Comparison of ENCODE assay signal across 21 cellular contexts in genomic region chr1:31515061-31515775, GRCh38.
DNase-seq lines count a peak whose midpoint lies in the region; ATAC-seq, FAIRE-seq and TF ChIP-seq lines count a peak whose summit lies in the region.
"Had no signal": no experiment of that assay in that cellular context is flagged by ENCODE, and none has a peak within 500 bp of the region (broad histone marks: within the 10 kb centered on the region; RNA-seq: fewer than 3 reads in every experiment).

No MANE protein-coding gene starts in this region.

- H3K27me3 ChIP-seq in GM23338 (ENCODE audit: insufficient read depth) (no peaks in the 10 kb centered on the region), K562 (ENCODE audit: control insufficient read depth in 2 of 2, insufficient read depth in 2 of 2, low read length in 2 of 2) (peaks cover 25 to 45% of the 10 kb centered on the region in 2 experiments), HepG2 (ENCODE audit: control insufficient read depth in 1 of 2, insufficient read depth in 2 of 2, low read length in 2 of 2) (no peaks in the 10 kb centered on the region), parathyroid adenoma (ENCODE audit: control insufficient read depth, insufficient read depth, low read length) (no peaks in the 10 kb centered on the region)
- H3K27me3 ChIP-seq: BLaER1 had no signal

- 10% methylated on average over 7 of the region's 7 CpGs for WGBS in K562 (ENCODE audit: insufficient coverage, low coverage, missing lambda C conversion rate)
- WGBS in HepG2 (ENCODE audit: low lambda C conversion rate): 83% methylated on average over 7 of the region's 7 CpGs

- H3K4me3 ChIP-seq in GM23338 (no peak overlapping the region), K562 (no peak overlapping the region), HepG2 (replicated peaks in 1 of 3; ENCODE audit: insufficient read depth in 1 of 3, low read depth in 2 of 3, low read length in 3 of 3) (no peak overlapping the region), parathyroid adenoma (ENCODE audit: low read depth, low read length) (no peak overlapping the region)
- H3K4me3 ChIP-seq: BLaER1, GM23248, PC-9, SJCRH30 had no signal

- H2AFZ ChIP-seq in GM23338: 0 out of 2 replicates have a peak overlapping the region, but pooled peaks have one; percentile 6
- no peak overlapping the region for H2AFZ ChIP-seq in K562 (ENCODE audit: low read depth, low read length)
- H2AFZ ChIP-seq in HepG2 (ENCODE audit: low read length): no peak overlapping the region
- H2AFZ ChIP-seq in parathyroid adenoma: peak overlapping the region; percentile 68
- H2AFZ ChIP-seq: GM23248, PC-9 had no signal

- no peaks in the 10 kb centered on the region for H3K9me3 ChIP-seq in K562 (replicated peaks; ENCODE audit: control insufficient read depth, insufficient read depth, low read depth, low read length)
- no peaks in the 10 kb centered on the region for H3K9me3 ChIP-seq in HepG2 (ENCODE audit: low read length)
- H3K9me3 ChIP-seq in parathyroid adenoma (ENCODE audit: control insufficient read depth, low read length): no peaks in the 10 kb centered on the region
- H3K9me3 ChIP-seq: SJCRH30 had no signal

- no peak for FAIRE-seq in K562 (lab: Jason Lieb, UNC)
- no peak for FAIRE-seq in HepG2 (lab: Jason Lieb, UNC)
- FAIRE-seq: GM12891, GM19239 had no signal

- no peak overlapping the region for H3K27ac ChIP-seq in GM23338 (ENCODE audit: low read depth)
- H3K27ac ChIP-seq in K562 (ENCODE audit: extremely low read depth, low read depth, low read length): no peak overlapping the region
- H3K27ac ChIP-seq in HepG2 (ENCODE audit: extremely low read length, insufficient read depth, low read length): no peak overlapping the region
- H3K27ac ChIP-seq in parathyroid adenoma: peak overlapping the region; percentile 32
- H3K27ac ChIP-seq: BLaER1, GM23248, PC-9, SJCRH30 had no signal

- H3K4me2 ChIP-seq in GM23338 (no peak overlapping the region), K562 (ENCODE audit: insufficient read depth, low read length) (no peak overlapping the region; the same call in 1 of the 2 replicates), HepG2 (ENCODE audit: low read depth, low read length) (no peak overlapping the region), parathyroid adenoma (ENCODE audit: low read length) (no peak overlapping the region)
- H3K4me2 ChIP-seq: BLaER1, PC-9 had no signal

- H3K9me3 Mint-ChIP-seq in GM23338: peaks cover 9% of the 10 kb centered on the region
- H3K9me3 Mint-ChIP-seq: CD8-positive, alpha-beta T cell had no signal

- intact Hi-C loops in K562 (cut with micrococcal nuclease): no loop called here
- intact Hi-C loops in HepG2 (cut with micrococcal nuclease; ENCODE audit: unreplicated experiment): no loop called here

- no peaks in the 10 kb centered on the region for H3K36me3 ChIP-seq in GM23338 (ENCODE audit: insufficient read depth)
- no peaks in the 10 kb centered on the region for H3K36me3 ChIP-seq in K562 (ENCODE audit: control insufficient read depth, insufficient read depth, low read length)
- no peaks in the 10 kb centered on the region for H3K36me3 ChIP-seq in HepG2 (replicated peaks in 1 of 2; ENCODE audit: control insufficient read depth in 1 of 2, insufficient read depth in 2 of 2, low read length in 2 of 2)
- H3K36me3 ChIP-seq in parathyroid adenoma (ENCODE audit: control insufficient read depth, insufficient read depth, low read length): no peaks in the 10 kb centered on the region
- H3K36me3 ChIP-seq: SJCRH30 had no signal

- H4K20me1 ChIP-seq in GM23338 (replicated peaks; ENCODE audit: insufficient read depth) (no peaks in the 10 kb centered on the region), K562 (replicated peaks; ENCODE audit: control insufficient read depth, insufficient read depth, low read length) (no peaks in the 10 kb centered on the region; the same call in 1 of the 2 replicates), HepG2 (ENCODE audit: insufficient read depth, low read length) (no peaks in the 10 kb centered on the region)

- H3K36me3 Mint-ChIP-seq in GM23338 (ENCODE audit: low read depth): no peaks in the 10 kb centered on the region; the same call in 1 of the 3 replicates
- H3K36me3 Mint-ChIP-seq: CD8-positive, alpha-beta T cell had no signal

- H3K9ac ChIP-seq in K562 (ENCODE audit: insufficient read depth in 1 of 2, low read depth in 2 of 2, low read length in 2 of 2) (no peak overlapping the region), HepG2 (ENCODE audit: insufficient read depth, low read depth, low read length) (no peak overlapping the region), parathyroid adenoma (no peak overlapping the region)
- H3K9ac ChIP-seq: BLaER1, GM23248 had no signal

- BruUV-seq in K562 (replicated peaks; lab: Mats Ljungman, UMichigan) (no TSS peak), HepG2 (replicated peaks; lab: Mats Ljungman, UMichigan) (no TSS peak)

- no peak for TF ChIP-seq RAD21 in K562 (CRISPR knock-in tag; conservative IDR thresholded peaks at IDR 0.05 in 1 of 2, IDR thresholded peaks at IDR 0.05 in 1 of 2)
- no peak for TF ChIP-seq RAD21 in HepG2 (CRISPR knock-in tag; IDR thresholded peaks at IDR 0.05)

- CTCF ChIA-PET in K562 (lab: Yijun Ruan, JAX; ENCODE audit: low intra/inter-chr PET ratio): interaction anchor here (0.8 kb wide), 1 partner anchor 33 kb away, joined by 3 read pairs; no protein-coding TSS in a partner anchor
- CTCF ChIA-PET in HepG2 (lab: Yijun Ruan, JAX; ENCODE audit: low intra/inter-chr PET ratio, low total read pairs): no interaction called here

- peaks cover 5% of the 10 kb centered on the region for H3K27me3 Mint-ChIP-seq in GM23338 (ENCODE audit: insufficient read depth, low read depth, poor library complexity)

- in situ Hi-C loops in K562 (cut with MboI) (no loop called here), HepG2 (cut with HindIII; ENCODE audit: extremely low pct_ligation_motif_present, low pct_unique_long_range_greater_than_20kb) (no loop called here)

- no peaks in the 10 kb centered on the region for H3K9me1 ChIP-seq in K562 (ENCODE audit: control insufficient read depth, insufficient read depth, low read length)

- H3F3A ChIP-seq in GM23338 (replicated peaks; ENCODE audit: low read depth): no peaks in the 10 kb centered on the region

- POLR2A ChIA-PET in K562 (lab: Yijun Ruan, JAX): interaction anchor here (0.5 to 0.6 kb wide), 2 partner anchors 9 to 120 kb away, joined by 3 read pairs; no protein-coding TSS in a partner anchor
- POLR2A ChIA-PET in HepG2 (lab: Yijun Ruan, JAX): no interaction called here

- DNase-seq in GM23338 (ENCODE audit: low spot score) (no peak), K562 (ENCODE audit: extremely low read depth in 1 of 4, low spot score in 3 of 4) (no peak), HepG2 (ENCODE audit: low spot score) (no peak), hippocampal formation (lab: John Stamatoyannopoulos, UW) (no peak), NCI-H774 (lab: John Stamatoyannopoulos, UW) (no peak)
- DNase-seq: DMS53, GM23248, NCI-H1048, NCI-H1436, NCI-H1930, NCI-H226, NCI-H524 treated with DMSO at 0.1 percent for 48 hours, PC-9, SJCRH30 had no signal

- no peak overlapping the region for H3K4me3 Mint-ChIP-seq in GM23338
- H3K4me3 Mint-ChIP-seq: CD8-positive, alpha-beta T cell had no signal

- H3K4me1 Mint-ChIP-seq in GM23338: peaks cover 7% of the 10 kb centered on the region

- peak overlapping the region; percentile 33; the same call in 1 of the 2 replicates for H3K27ac Mint-ChIP-seq in GM23338
- H3K27ac Mint-ChIP-seq: CD8-positive, alpha-beta T cell had no signal

- H3K79me2 ChIP-seq in GM23338 (replicated peaks; ENCODE audit: insufficient read depth): no peaks in the 10 kb centered on the region
- H3K79me2 ChIP-seq in K562 (ENCODE audit: control insufficient read depth, insufficient read depth, low read length): no peaks in the 10 kb centered on the region
- no peaks in the 10 kb centered on the region for H3K79me2 ChIP-seq in HepG2 (ENCODE audit: insufficient read depth, low read length)
- H3K79me2 ChIP-seq in parathyroid adenoma: no peaks in the 10 kb centered on the region

- TF ChIP-seq EP300 in K562 (IDR thresholded peaks at IDR 0.05; ENCODE audit: low read length) (no peak), HepG2 (IDR thresholded peaks at IDR 0.05; ENCODE audit: low read depth in 2 of 2, low read length in 2 of 2) (no peak), HepG2 (CRISPR knock-in tag; IDR thresholded peaks at IDR 0.05; ENCODE audit: borderline replicate concordance) (no peak)

- TF ChIP-seq CTCF in GM23338 (conservative IDR thresholded peaks at IDR 0.05; ENCODE audit: low read depth in 2 of 2) (no peak), K562 (IDR thresholded peaks at IDR 0.05 in 2 of 3, conservative IDR thresholded peaks at IDR 0.05 in 1 of 3; ENCODE audit: insufficient read depth in 2 of 3, low read depth in 1 of 3, low read length in 3 of 3) (no peak), HepG2 (CRISPR knock-in tag; IDR thresholded peaks at IDR 0.05) (no peak), parathyroid adenoma (IDR thresholded peaks at IDR 0.05) (no peak)

- TF ChIP-seq POLR2A in K562 (conservative IDR thresholded peaks at IDR 0.05): no peak
- no peak for TF ChIP-seq POLR2A in HepG2 (IDR thresholded peaks at IDR 0.05; ENCODE audit: insufficient read depth in 1 of 2, low read depth in 2 of 2, low read length in 2 of 2)

- no peak for ATAC-seq in GM23338
- ATAC-seq in K562: no peak
- ATAC-seq in HepG2: no peak
- ATAC-seq in HG02938 (IDR thresholded peaks at IDR 0.05; ENCODE audit: unreplicated experiment): no peak
- ATAC-seq: CD8-positive, alpha-beta T cell; HCT116 had no signal

- 0 out of 2 replicates have a peak, but pooled peaks cover 7% of the 10 kb centered on the region for H3K9me2 ChIP-seq in GM23338 (ENCODE audit: insufficient read depth)

- H3K4me1 ChIP-seq in GM23338 (ENCODE audit: insufficient read depth): no peaks in the 10 kb centered on the region
- H3K4me1 ChIP-seq in K562 (replicated peaks in 1 of 2; ENCODE audit: control insufficient read depth in 2 of 2, insufficient read depth in 2 of 2, low read length in 2 of 2): peaks cover 0 to 3% of the 10 kb centered on the region in 2 experiments; a peak in 1 of 5 replicates
- peaks cover 67% of the 10 kb centered on the region for H3K4me1 ChIP-seq in HepG2 (ENCODE audit: insufficient read depth, low read length)
- H3K4me1 ChIP-seq in parathyroid adenoma: peaks cover 10% of the 10 kb centered on the region
- H3K4me1 ChIP-seq: SJCRH30 had no signal

TF ChIP-seq in GM23338, 12 proteins besides CTCF, POLR2A, EP300 and RAD21 (continues in another document):
- TF ChIP-seq ZNF331 (CRISPR knock-in tag; IDR thresholded peaks at IDR 0.05; ENCODE audit: low read depth) (no peak), POLR2AphosphoS5 (IDR thresholded peaks at IDR 0.05; ENCODE audit: low read depth) (no peak), EZH2phosphoT487 (IDR thresholded peaks at IDR 0.05; ENCODE audit: unreplicated experiment) (no peak)

TF ChIP-seq in K562, 482 proteins besides CTCF, POLR2A, EP300 and RAD21 (continues in another document):
- TF ChIP-seq TFAM (CRISPR knock-in tag; conservative IDR thresholded peaks at IDR 0.05) (no peak), TRIM24 (IDR thresholded peaks at IDR 0.05) (peak; percentile 66 to 68; a peak in 2 of 4 replicates), HDAC3 (IDR thresholded peaks at IDR 0.05; ENCODE audit: borderline replicate concordance, partially characterized antibody) (no peak)

TF ChIP-seq in HepG2, 621 proteins besides CTCF, POLR2A, EP300 and RAD21 (continues in another document):
- TF ChIP-seq MYNN (CRISPR knock-in tag; IDR thresholded peaks at IDR 0.05; ENCODE audit: low read depth) (no peak), ZFY (CRISPR knock-in tag; IDR thresholded peaks at IDR 0.05) (0 out of 2 replicates have a peak, but pooled peaks have one; percentile 20), SP1 (IDR thresholded peaks at IDR 0.05) (no peak), SP1 (CRISPR knock-in tag; IDR thresholded peaks at IDR 0.05) (no peak)

Comparison
In these comparisons a context has a peak if more than half of its experiments do, and no peak if none do; other contexts are left out.
1. H2AFZ ChIP-seq: peak in GM23338 (single experiment) and parathyroid adenoma (single experiment); none in K562 (single experiment) and HepG2 (single experiment).